8 cellular contexts compared by ENCODE assay signal in the genomic region with DNA sequence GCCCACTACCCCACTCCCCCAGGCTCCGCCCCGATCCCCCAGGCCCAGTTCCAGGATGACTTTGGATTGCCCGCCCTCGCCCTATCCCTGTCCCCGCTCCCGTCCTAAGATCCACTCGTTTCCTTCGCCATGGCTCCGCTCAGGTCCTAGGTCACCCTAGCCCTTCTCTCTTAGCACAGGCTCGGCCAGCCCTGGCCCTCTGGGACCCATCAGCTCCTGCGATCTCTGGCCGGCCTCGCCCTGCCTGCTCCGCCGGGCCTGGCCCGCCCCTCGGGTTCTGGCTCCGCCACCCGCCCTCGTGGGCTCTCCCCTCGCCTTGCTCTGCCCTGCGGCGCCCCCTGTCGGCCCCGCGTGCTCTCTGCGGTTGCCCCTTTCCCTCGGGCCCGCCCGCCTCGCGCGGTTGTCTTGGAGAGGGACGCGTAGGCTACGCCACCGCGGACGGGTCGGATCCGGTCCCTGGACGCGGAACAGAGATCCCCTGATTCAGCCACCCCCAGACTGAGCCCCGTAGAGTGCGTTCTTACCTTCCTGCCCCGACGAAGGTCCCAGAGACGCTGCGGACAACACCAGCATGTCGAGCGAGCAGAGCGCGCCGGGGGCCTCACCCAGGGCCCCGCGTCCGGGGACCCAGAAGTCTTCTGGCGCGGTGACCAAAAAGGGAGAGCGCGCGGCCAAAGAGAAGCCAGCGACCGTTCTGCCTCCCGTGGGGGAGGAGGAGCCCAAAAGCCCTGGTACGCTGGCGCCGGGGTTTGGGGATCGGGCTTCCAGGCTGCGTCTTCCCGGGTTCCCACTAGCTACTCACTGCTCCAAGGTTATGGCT. TPM values are rescaled to one million over a fixed set of nuclear protein-coding genes. Genes with fewer than 3 reads are reported as not detected.
A peak's percentile ranks its signal among the peaks of the same experiment; 100 is the strongest.
DNase-seq lines count a peak whose midpoint lies in the region; ATAC-seq and TF ChIP-seq lines count a peak whose summit lies in the region.

A gene (plus strand): TSS at position 400 of the 820 bp plus-strand sequence. CDS start 172 bp downstream, at position 572.

- H3K4me3 Mint-ChIP-seq in activated naive CD8-positive, alpha-beta T cell, result peak within 1 kb of the TSS; percentile 40

- peak within 1 kb of the TSS; percentile 5 for H3K14ac ChIP-seq in trophoblast cell (ENCODE audit: low read length)

- H3K9me3 ChIP-seq in HEK293 (ENCODE audit: control insufficient read depth, insufficient read depth, low read depth, low read length), result no peaks in the 10 kb centered on the region
- H3K9me3 ChIP-seq in RWPE2 (ENCODE audit: severe bottlenecking), result peaks cover 4% of the 10 kb centered on the region
- H3K9me3 ChIP-seq in cardiac muscle cell (ENCODE audit: low read depth), result no peaks in the 10 kb centered on the region
- peaks cover 4% of the 10 kb centered on the region for H3K9me3 ChIP-seq in trophoblast cell (ENCODE audit: insufficient read depth, low read depth, low read length)

- ATAC-seq in RWPE2 (ENCODE audit: low read depth), result peak; percentile 77
- ATAC-seq in GM19467 (IDR thresholded peaks at IDR 0.05; ENCODE audit: unreplicated experiment), result no peak

- H3K27ac ChIP-seq in HEK293 (ENCODE audit: extremely low read depth, low read depth, low read length) (no peak within 1 kb of the TSS), RWPE2 (ENCODE audit: poor library complexity, severe bottlenecking) (no peak within 1 kb of the TSS), cardiac muscle cell (no peak within 1 kb of the TSS), trophoblast cell (ENCODE audit: low read depth, low read length) (no peak within 1 kb of the TSS), urinary bladder (ENCODE audit: low read depth) (no peak within 1 kb of the TSS)

- H4K12ac ChIP-seq in trophoblast cell (ENCODE audit: low read depth, low read length), result no peak within 1 kb of the TSS

- H3K4me1 ChIP-seq in HEK293 (ENCODE audit: control insufficient read depth, insufficient read depth, low read length), result no peaks in the 10 kb centered on the region
- H3K4me1 ChIP-seq in RWPE2 (ENCODE audit: insufficient read depth, poor library complexity, severe bottlenecking), result no peaks in the 10 kb centered on the region
- peaks cover 4% of the 10 kb centered on the region for H3K4me1 ChIP-seq in cardiac muscle cell (ENCODE audit: low read depth)
- H3K4me1 ChIP-seq in trophoblast cell (ENCODE audit: control insufficient read depth in 1 of 2, insufficient read depth in 2 of 2, low read length in 2 of 2), result peaks cover 4 to 7% of the 10 kb centered on the region in 2 experiments
- no peaks in the 10 kb centered on the region for H3K4me1 ChIP-seq in urinary bladder (ENCODE audit: insufficient read depth)

- H3K79me2 ChIP-seq in trophoblast cell (ENCODE audit: control insufficient read depth, insufficient read depth, low read length, poor library complexity), result no peaks in the 10 kb centered on the region

- H3K27me3 ChIP-seq in RWPE2 (ENCODE audit: insufficient read depth, poor library complexity, severe bottlenecking), result peaks cover 43% of the 10 kb centered on the region
- peaks cover 62% of the 10 kb centered on the region for H3K27me3 ChIP-seq in cardiac muscle cell
- peaks cover 47% of the 10 kb centered on the region for H3K27me3 ChIP-seq in trophoblast cell (ENCODE audit: insufficient read depth, low read length)

- POLR2A ChIA-PET in HEK293 (lab: Yijun Ruan, JAX), result no interaction called here

- no peak within 1 kb of the TSS for H3K4ac ChIP-seq in trophoblast cell (ENCODE audit: low read depth, low read length)

- peak within 1 kb of the TSS; percentile 45 for H3K4me2 ChIP-seq in trophoblast cell (ENCODE audit: low read length)

- DNase-seq in AG10803 (ENCODE audit: low read depth), result peak; percentile 69
- DNase-seq in RWPE2 (ENCODE audit: low spot score), result no peak
- DNase-seq in cardiac muscle cell (ENCODE audit: low read depth in 1 of 2, low spot score in 1 of 2), result peak; percentile 87 to 91
- DNase-seq in trophoblast cell, result peak; percentile 54 to 72

- no CpG with 5 or more reads among the region's 71 CpGs for WGBS in trophoblast cell (ENCODE audit: extremely low coverage, insufficient coverage, insufficient read length)
- WGBS in urinary bladder, result 5% methylated on average over 71 of the region's 71 CpGs

- no peak within 1 kb of the TSS for H4K8ac ChIP-seq in trophoblast cell (ENCODE audit: low read depth, low read length)

- no peak within 1 kb of the TSS for H3K9ac ChIP-seq in trophoblast cell (ENCODE audit: low read length)

- no peak within 1 kb of the TSS for H2AFZ ChIP-seq in trophoblast cell (ENCODE audit: insufficient read depth, low read length, poor library complexity)

- no peak within 1 kb of the TSS for H2BK120ac ChIP-seq in trophoblast cell (ENCODE audit: insufficient read depth, low read length, poor library complexity)

- H3K23ac ChIP-seq in trophoblast cell (ENCODE audit: low read length), result no peak within 1 kb of the TSS

- TF ChIP-seq CTCF in AG10803 (conservative IDR thresholded peaks at IDR 0.05; ENCODE audit: low read length) (peak; percentile 63), HEK293 (tag by site-specific recombination; IDR thresholded peaks at IDR 0.05) (peak; percentile 88), RWPE2 (IDR thresholded peaks at IDR 0.05; ENCODE audit: poor library complexity, severe bottlenecking) (peak; percentile 82), cardiac muscle cell (IDR thresholded peaks at IDR 0.05; ENCODE audit: low read depth, low read length) (peak; percentile 93)

- no peak within 1 kb of the TSS for H3K18ac ChIP-seq in trophoblast cell (ENCODE audit: low read length)

- no peaks in the 10 kb centered on the region for H3K36me3 ChIP-seq in HEK293 (ENCODE audit: control insufficient read depth in 2 of 2, insufficient read depth in 1 of 2, low read length in 2 of 2)
- H3K36me3 ChIP-seq in RWPE2 (ENCODE audit: low read depth), result peaks cover 9% of the 10 kb centered on the region
- H3K36me3 ChIP-seq in cardiac muscle cell, result no peaks in the 10 kb centered on the region
- peaks cover 4 to 5% of the 10 kb centered on the region in 2 experiments for H3K36me3 ChIP-seq in trophoblast cell (ENCODE audit: control insufficient read depth in 1 of 2, insufficient read depth in 2 of 2, low read length in 2 of 2)
- H3K36me3 ChIP-seq in urinary bladder (ENCODE audit: insufficient read depth), result no peaks in the 10 kb centered on the region

- no peak within 1 kb of the TSS for H2BK12ac ChIP-seq in trophoblast cell (ENCODE audit: low read length)

- H3K79me1 ChIP-seq in trophoblast cell (ENCODE audit: low read length), result no peaks in the 10 kb centered on the region

- CTCF ChIA-PET in HEK293 (lab: Yijun Ruan, JAX), result interaction anchor here (0.5 to 11.9 kb wide), 25 partner anchors 8 to 269 kb away, joined by 3 to 199 read pairs (median 4); a partner anchor contains a TSS

- peaks cover 11% of the 10 kb centered on the region for H3K4me1 Mint-ChIP-seq in activated naive CD8-positive, alpha-beta T cell (ENCODE audit: low read depth)

- no peak within 1 kb of the TSS for H3K27ac Mint-ChIP-seq in activated naive CD8-positive, alpha-beta T cell

- peak within 1 kb of the TSS; percentile 49 for H3K4me3 ChIP-seq in AG10803 (ENCODE audit: low read length)
- no peak within 1 kb of the TSS for H3K4me3 ChIP-seq in HEK293 (ENCODE audit: low read depth, low read length)
- no peak within 1 kb of the TSS for H3K4me3 ChIP-seq in RWPE2 (ENCODE audit: severe bottlenecking)
- peak within 1 kb of the TSS; percentile 18 for H3K4me3 ChIP-seq in cardiac muscle cell
- peak within 1 kb of the TSS; percentile 2 for H3K4me3 ChIP-seq in trophoblast cell (ENCODE audit: low read depth, low read length)
- H3K4me3 ChIP-seq in urinary bladder (ENCODE audit: low read depth, low read length), result peak within 1 kb of the TSS; percentile 7

- H3K36me3 Mint-ChIP-seq in activated naive CD8-positive, alpha-beta T cell, result no peaks in the 10 kb centered on the region

- peaks cover 44% of the 10 kb centered on the region for H3K27me3 Mint-ChIP-seq in activated naive CD8-positive, alpha-beta T cell

- no peaks in the 10 kb centered on the region for H3K9me3 Mint-ChIP-seq in activated naive CD8-positive, alpha-beta T cell (ENCODE audit: low read depth)

- no peak within 1 kb of the TSS for H4K91ac ChIP-seq in trophoblast cell (ENCODE audit: low read depth, low read length)

- H2AK5ac ChIP-seq in trophoblast cell (ENCODE audit: low read length), result no peak within 1 kb of the TSS

- H2BK5ac ChIP-seq in trophoblast cell (ENCODE audit: low read depth, low read length, poor library complexity), result no peak within 1 kb of the TSS

TF ChIP-seq in HEK293, 187 proteins besides CTCF, POLR2A, EP300 and RAD21 (continues in another document):
- TF ChIP-seq, protein P1, sequence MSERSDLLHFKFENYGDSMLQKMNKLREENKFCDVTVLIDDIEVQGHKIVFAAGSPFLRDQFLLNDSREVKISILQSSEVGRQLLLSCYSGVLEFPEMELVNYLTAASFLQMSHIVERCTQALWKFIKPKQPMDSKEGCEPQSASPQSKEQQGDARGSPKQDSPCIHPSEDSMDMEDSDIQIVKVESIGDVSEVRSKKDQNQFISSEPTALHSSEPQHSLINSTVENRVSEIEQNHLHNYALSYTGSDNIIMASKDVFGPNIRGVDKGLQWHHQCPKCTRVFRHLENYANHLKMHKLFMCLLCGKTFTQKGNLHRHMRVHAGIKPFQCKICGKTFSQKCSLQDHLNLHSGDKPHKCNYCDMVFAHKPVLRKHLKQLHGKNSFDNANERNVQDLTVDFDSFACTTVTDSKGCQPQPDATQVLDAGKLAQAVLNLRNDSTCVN (tag by site-specific recombination; optimal IDR thresholded peaks at IDR 0.05), result peak; percentile 32
- peak; percentile 46; the same call in 1 of the 2 replicates for TF ChIP-seq ZNF76 (tag by site-specific recombination; IDR thresholded peaks at IDR 0.05; ENCODE audit: borderline replicate concordance, low read depth)
- TF ChIP-seq ZNF660 (tag by site-specific recombination; IDR thresholded peaks at IDR 0.05), result peak; percentile 51; the same call in 1 of the 2 replicates
- TF ChIP-seq, protein P2, sequence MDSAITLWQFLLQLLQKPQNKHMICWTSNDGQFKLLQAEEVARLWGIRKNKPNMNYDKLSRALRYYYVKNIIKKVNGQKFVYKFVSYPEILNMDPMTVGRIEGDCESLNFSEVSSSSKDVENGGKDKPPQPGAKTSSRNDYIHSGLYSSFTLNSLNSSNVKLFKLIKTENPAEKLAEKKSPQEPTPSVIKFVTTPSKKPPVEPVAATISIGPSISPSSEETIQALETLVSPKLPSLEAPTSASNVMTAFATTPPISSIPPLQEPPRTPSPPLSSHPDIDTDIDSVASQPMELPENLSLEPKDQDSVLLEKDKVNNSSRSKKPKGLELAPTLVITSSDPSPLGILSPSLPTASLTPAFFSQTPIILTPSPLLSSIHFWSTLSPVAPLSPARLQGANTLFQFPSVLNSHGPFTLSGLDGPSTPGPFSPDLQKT (IDR thresholded peaks at IDR 0.05; ENCODE audit: borderline replicate concordance, low read depth, low read length), result no peak
- peak; percentile 62; the same call in 1 of the 2 replicates for TF ChIP-seq ZNF2 (tag by site-specific recombination; IDR thresholded peaks at IDR 0.05)
- TF ChIP-seq SP2 (tag by site-specific recombination; IDR thresholded peaks at IDR 0.05), result peak; percentile 43; the same call in 1 of the 2 replicates
- no peak for TF ChIP-seq HOXA7 (CRISPR knock-in tag; IDR thresholded peaks at IDR 0.05; ENCODE audit: borderline replicate concordance)

RNA-seq across cellular contexts. Expression of the gene that starts here (rescaled TPM):
- total RNA-seq in cardiac muscle cell (0.11 and 0.45 TPM in 2 replicates), urinary bladder (0.16 TPM)
- polyA plus RNA-seq in cardiac muscle cell (0.24 and 0.69 TPM in 2 replicates), urinary bladder (not detected)
- polyA plus RNA-seq in trophoblast cell (2013), result 0.04 and 0.16 TPM in 2 replicates

Comparison
In these comparisons a context has a peak if more than half of its experiments do, and no peak if none do; other contexts are left out.
1. Peak in DNase-seq and H3K4me3 ChIP-seq in cardiac muscle cell; RNA of the gene not detected or under 1 TPM.
2. H3K4me3 ChIP-seq: peak in AG10803 (single experiment), trophoblast cell (single experiment) and urinary bladder (single experiment); none in HEK293 (single experiment) and RWPE2 (single experiment).
3. Peak in every context shown above with its lines, with median percentiles within 50 percentile points of each other: CTCF ChIP-seq.